Comparison of ENCODE assay signal across 8 cellular contexts in the genomic region with DNA sequence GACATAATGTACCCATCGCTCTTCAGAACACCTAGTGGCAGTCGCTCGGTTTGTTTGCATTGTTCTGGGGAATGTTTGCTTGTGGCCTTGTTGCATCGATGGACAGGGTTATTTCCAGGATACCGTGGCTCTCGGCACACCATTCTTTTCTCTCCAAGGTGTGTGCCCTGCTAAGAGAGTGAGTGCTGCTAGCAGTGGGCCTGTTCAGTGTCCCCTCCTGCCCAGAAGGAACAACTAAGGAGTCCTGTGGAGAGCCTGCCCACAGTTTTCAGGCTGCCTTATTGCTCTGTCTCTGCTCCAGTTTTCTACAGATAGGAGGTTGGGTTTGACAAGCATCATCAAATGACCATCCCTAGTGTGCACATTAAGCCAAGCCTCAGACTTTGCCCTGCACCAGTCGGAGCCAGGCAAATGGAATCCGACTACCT. TPM values are rescaled to one million over a fixed set of nuclear protein-coding genes. Genes with fewer than 3 reads are reported as not detected.
A peak's percentile ranks its signal among the peaks of the same experiment; 100 is the strongest.
DNase-seq lines count a peak whose midpoint lies in the region; ATAC-seq and TF ChIP-seq lines count a peak whose summit lies in the region.

No MANE protein-coding gene starts in this region.

- peak; percentile 15 for DNase-seq in NCI-H146 (lab: John Stamatoyannopoulos, UW)
- DNase-seq in NCI-H146 treated with DMSO at 0.1 percent for 48 hours (lab: John Stamatoyannopoulos, UW; ENCODE audit: unreplicated experiment), result no peak
- no peak for DNase-seq in activated B cell treated with CpG ODN at 0.5 μM for 24 hours
- DNase-seq in spleen, result no peak
- DNase-seq in NCI-H2171 (lab: John Stamatoyannopoulos, UW), result no peak

- H3K27me3 ChIP-seq in iPS-20b (ENCODE audit: insufficient read depth, low read length) (peaks cover 42% of the 10 kb centered on the region), spleen (replicated peaks in 1 of 7) (no peaks in the 10 kb centered on the region)

- no peaks in the 10 kb centered on the region for H3K27me3 Mint-ChIP-seq in activated B cell treated with CpG ODN at 0.5 μM for 24 hours

- intact Hi-C loops in activated B cell treated with CpG ODN at 0.5 μM for 24 hours (cut with micrococcal nuclease) (loop anchor here (5.0 to 10.0 kb wide), 2 partner anchors 499 to 766 kb away; a partner anchor contains a TSS), spleen (cut with DNase I; ENCODE audit: low total_unique reads) (no loop called here)

- WGBS in spleen, 5 donors, result 65 to 87% (median 81%) methylated on average over 8 of the region's 8 CpGs

- H3K9me3 ChIP-seq in iPS-20b (ENCODE audit: insufficient read depth, low read depth, low read length) (no peaks in the 10 kb centered on the region), spleen (no peaks in the 10 kb centered on the region)

- H3K4me1 Mint-ChIP-seq in activated B cell treated with CpG ODN at 0.5 μM for 24 hours, result peaks cover 68% of the 10 kb centered on the region

- peak overlapping the region; percentile 96 for H3K4me3 ChIP-seq in iPS-20b (ENCODE audit: low read length)
- H3K4me3 ChIP-seq in spleen, result peak overlapping the region in 6 of 8 donors; percentile 5 to 96 (median 78)

- CTCF ChIA-PET in activated B cell treated with CpG ODN at 0.5 μM for 24 hours (lab: Charles Lee), result no interaction called here

- no peak for TF ChIP-seq POLR2A in spleen (IDR thresholded peaks at IDR 0.05)

- H3K9ac ChIP-seq in iPS-20b (ENCODE audit: low read depth, low read length), result peak overlapping the region; percentile 83; the same call in 1 of the 2 replicates

- no peak overlapping the region for H3K27ac Mint-ChIP-seq in activated B cell treated with CpG ODN at 0.5 μM for 24 hours

- POLR2A ChIA-PET in activated B cell treated with CpG ODN at 0.5 μM for 24 hours (lab: Charles Lee), result interaction anchor here (0.5 to 0.6 kb wide), 2 partner anchors 74 to 905 kb away, joined by 3 to 4 read pairs; no protein-coding TSS in a partner anchor

- ATAC-seq in activated B cell treated with CpG ODN at 0.5 μM for 24 hours (ENCODE audit: low read depth), result no peak
- no peak for ATAC-seq in activated CD4-positive, CD25-positive, alpha-beta regulatory T cell treated with anti-CD3 and anti-CD28 coated beads, Interleukin-2, amount 50 U/mL, for 24 hours
- ATAC-seq in GM18873 (IDR thresholded peaks at IDR 0.05; ENCODE audit: low FRiP score, unreplicated experiment), result no peak

- H3K4me3 Mint-ChIP-seq in activated B cell treated with CpG ODN at 0.5 μM for 24 hours, result peak overlapping the region; percentile 85

- TF ChIP-seq CTCF in activated B cell treated with CpG ODN at 0.5 μM for 24 hours (IDR thresholded peaks at IDR 0.05), result no peak
- no peak for TF ChIP-seq CTCF in spleen (IDR thresholded peaks at IDR 0.05 in 8 of 11, conservative IDR thresholded peaks at IDR 0.05 in 3 of 11)

- no peaks in the 10 kb centered on the region for H3K9me3 Mint-ChIP-seq in activated B cell treated with CpG ODN at 0.5 μM for 24 hours

- H3K27ac ChIP-seq in iPS-20b (ENCODE audit: low read length) (no peak overlapping the region), spleen (peak overlapping the region in 3 of 8 donors; percentile 94 to 96 (median 94))

- peaks cover 25% of the 10 kb centered on the region for H3K4me1 ChIP-seq in iPS-20b (ENCODE audit: insufficient read depth, low read length)
- peaks cover 42 to 74% (median 68%) of the 10 kb centered on the region in 6 donors for H3K4me1 ChIP-seq in spleen

- H3K36me3 Mint-ChIP-seq in activated B cell treated with CpG ODN at 0.5 μM for 24 hours (ENCODE audit: low read depth), result peaks cover 14% of the 10 kb centered on the region

- H3K36me3 ChIP-seq in iPS-20b (ENCODE audit: insufficient read depth, low read depth, low read length) (no peaks in the 10 kb centered on the region), spleen (peaks cover 0 to 11% (median 0%) of the 10 kb centered on the region in 6 donors)

RNA-seq across cellular contexts. Expression of a gene that starts 1.4 kb away (rescaled TPM):
- total RNA-seq in activated B cell treated with CpG ODN at 0.5 μM for 24 hours (47.5 and 56.8 TPM in 2 replicates), spleen (10 to 100 TPM; 27.1 to 39.2 (median 33.1) TPM)
- 10 to 100 TPM in 1 of 3 donors, 1 to 10 TPM in 2; 5.6 to 10.9 (median 5.6) TPM for polyA plus RNA-seq in spleen

RNA-seq across cellular contexts. Expression of a gene that starts 36.8 kb away (rescaled TPM):
- total RNA-seq in activated B cell treated with CpG ODN at 0.5 μM for 24 hours (1.9 and 3.4 TPM in 2 replicates), spleen (1 to 10 TPM; 1.7 to 6.0 (median 3.4) TPM)
- 1 to 10 TPM in 2 of 3 donors, under 1 TPM in 1; 0.80 to 2.2 (median 1.3) TPM for polyA plus RNA-seq in spleen

RNA-seq across cellular contexts. Expression of a gene that starts 43.7 kb away (rescaled TPM):
- total RNA-seq in activated B cell treated with CpG ODN at 0.5 μM for 24 hours (8.6 and 8.8 TPM in 2 replicates), spleen (10 to 100 TPM in 5 of 7 donors, 1 to 10 TPM in 2; 9.3 to 14.2 (median 12.1) TPM)
- polyA plus RNA-seq in spleen, result 1 to 10 TPM; 2.8 to 7.4 (median 4.1) TPM

RNA-seq across cellular contexts. Expression of a gene that starts 58.4 kb away (rescaled TPM):
- total RNA-seq in activated B cell treated with CpG ODN at 0.5 μM for 24 hours, result 3.9 and 4.6 TPM in 2 replicates
- total RNA-seq in spleen, result 1 to 10 TPM in 4 of 7 donors, under 1 TPM in 1, not detected in 2; 0.57 to 2.0 (median 1.2) TPM
- polyA plus RNA-seq in spleen, result under 1 TPM; 0.13 to 0.32 (median 0.27) TPM
